In the genomic region with DNA sequence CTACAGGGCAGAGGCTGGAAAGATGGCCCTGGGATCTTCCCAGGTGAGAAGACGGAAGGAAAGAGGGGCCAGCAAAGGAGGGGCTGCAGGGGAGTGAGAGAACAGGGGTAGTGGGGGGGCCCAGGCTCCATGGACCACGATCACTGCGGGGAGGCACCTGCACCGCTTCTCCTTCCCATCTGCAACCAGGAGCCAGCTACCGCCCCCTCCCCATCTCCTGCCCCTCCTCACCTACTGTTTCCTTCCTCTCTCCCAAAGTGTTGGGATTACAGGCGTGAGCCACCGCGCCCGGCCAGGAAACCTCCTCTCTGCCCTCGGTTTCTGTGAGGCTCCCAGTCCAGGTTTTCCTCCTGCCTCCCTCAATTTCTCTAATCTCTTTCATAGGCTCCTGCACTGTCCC, we compare ENCODE assay signal across 17 cellular contexts. TPM values are rescaled to one million over a fixed set of nuclear protein-coding genes. Genes with fewer than 3 reads are reported as not detected.
DNase-seq lines count a peak whose midpoint lies in the region; ATAC-seq, FAIRE-seq and TF ChIP-seq lines count a peak whose summit lies in the region.
"Had no signal": no experiment of that assay in that cellular context is flagged by ENCODE, and none has a peak within 500 bp of the region (broad histone marks: within the 10 kb centered on the region; RNA-seq: fewer than 3 reads in every experiment).

No MANE protein-coding gene starts in this region.

- H4K20me1 ChIP-seq in OCI-LY7 (ENCODE audit: insufficient read depth, low read length): no peaks in the 10 kb centered on the region
- no peaks in the 10 kb centered on the region for H4K20me1 ChIP-seq in H1 (replicated peaks in 1 of 2; ENCODE audit: control insufficient read depth in 1 of 2, insufficient read depth in 2 of 2, low read length in 2 of 2)

- H3K4me3 ChIP-seq in OCI-LY7 (ENCODE audit: low read depth, low read length, poor library complexity, severe bottlenecking): no peak overlapping the region
- no peak overlapping the region for H3K4me3 ChIP-seq in H1 (ENCODE audit: extremely low read depth in 1 of 4, insufficient read depth in 2 of 4, low read depth in 3 of 4, low read length in 4 of 4)
- H3K4me3 ChIP-seq: breast epithelium, coronary artery had no signal

- H3K4me1 ChIP-seq in OCI-LY7 (ENCODE audit: insufficient read depth, low read length, poor library complexity, severe bottlenecking): peaks cover 10% of the 10 kb centered on the region
- peaks cover 0 to 4% (median 1%) of the 10 kb centered on the region in 4 experiments; a peak in 3 of 7 replicates for H3K4me1 ChIP-seq in H1 (replicated peaks in 1 of 4; ENCODE audit: control insufficient read depth in 3 of 4, insufficient read depth in 4 of 4, low read length in 3 of 4)
- H3K4me1 ChIP-seq: breast epithelium had no signal

- H2BK20ac ChIP-seq in H1 (ENCODE audit: low read length): no peak overlapping the region

- no peak overlapping the region for H3K14ac ChIP-seq in H1 (ENCODE audit: insufficient read length)

- no peak overlapping the region for H4K5ac ChIP-seq in H1 (ENCODE audit: insufficient read length, low read depth, low read length)

- H3K79me2 ChIP-seq in OCI-LY7 (ENCODE audit: insufficient read depth, low read depth, low read length): no peaks in the 10 kb centered on the region
- H3K79me2 ChIP-seq in H1 (ENCODE audit: control insufficient read depth in 1 of 2, insufficient read depth in 2 of 2, low read length in 2 of 2): no peaks in the 10 kb centered on the region

- H3K27ac ChIP-seq in OCI-LY7 (ENCODE audit: low read depth, low read length, poor library complexity, severe bottlenecking) (no peak overlapping the region), H1 (ENCODE audit: low read depth, low read length) (no peak overlapping the region)
- H3K27ac ChIP-seq: breast epithelium, coronary artery had no signal

- no peaks in the 10 kb centered on the region for H3K79me1 ChIP-seq in H1 (ENCODE audit: low read depth, low read length)

- no peak overlapping the region for H3K4me3 Mint-ChIP-seq in activated naive CD8-positive, alpha-beta T cell
- no peak overlapping the region for H3K4me3 Mint-ChIP-seq in activated naive CD8-positive, alpha-beta T cell treated with anti-CD3 and anti-CD28 coated beads for 36 hours
- H3K4me3 Mint-ChIP-seq: CD14-positive monocyte had no signal

- H3K23ac ChIP-seq in H1 (ENCODE audit: insufficient read length): no peak overlapping the region

- H3K9me3 ChIP-seq in OCI-LY7 (ENCODE audit: low read length) (no peaks in the 10 kb centered on the region), H1 (ENCODE audit: insufficient read depth in 2 of 2, low read depth in 1 of 2, low read length in 1 of 2) (no peaks in the 10 kb centered on the region)
- H3K9me3 ChIP-seq: breast epithelium, SK-N-SH, suprapubic skin had no signal

- no peak for FAIRE-seq in H1 (lab: Jason Lieb, UNC)

- no peak for DNase-seq in activated naive CD8-positive, alpha-beta T cell treated with anti-CD3 and anti-CD28 coated beads for 36 hours
- DNase-seq in OCI-LY7 (ENCODE audit: low spot score): no peak
- DNase-seq in H1 (ENCODE audit: low read depth in 1 of 2, low spot score in 2 of 2): no peak
- DNase-seq in retina: peak; percentile 16
- DNase-seq in NCI-H2081 treated with DMSO at 0.1 percent for 48 hours (lab: John Stamatoyannopoulos, UW): no peak
- DNase-seq in HuH-7 (ENCODE audit: low spot score): no peak
- DNase-seq: ACHN, left ventricle myocardium superior, SK-N-SH had no signal

- intact Hi-C loops in OCI-LY7 (cut with micrococcal nuclease; ENCODE audit: unreplicated experiment): loop anchor here (1.0 to 5.0 kb wide), 2 partner anchors 69 to 135 kb away; no protein-coding TSS in a partner anchor

- peak overlapping the region; percentile 15; the same call in 1 of the 2 replicates for H2BK5ac ChIP-seq in H1 (ENCODE audit: low read depth, low read length)

- H4K91ac ChIP-seq in H1 (replicated peaks; ENCODE audit: insufficient read length, low read length): no peak overlapping the region

- peaks cover 33% of the 10 kb centered on the region for H3K4me1 Mint-ChIP-seq in activated naive CD8-positive, alpha-beta T cell (ENCODE audit: low read depth)
- peaks cover 41% of the 10 kb centered on the region for H3K4me1 Mint-ChIP-seq in activated naive CD8-positive, alpha-beta T cell treated with anti-CD3 and anti-CD28 coated beads for 36 hours

- no peaks in the 10 kb centered on the region for H3K27me3 ChIP-seq in H1 (replicated peaks in 1 of 4; ENCODE audit: control insufficient read depth in 3 of 4, extremely low read depth in 1 of 4, insufficient read depth in 3 of 4, low read length in 3 of 4)
- H3K27me3 ChIP-seq: breast epithelium, suprapubic skin had no signal

- H2BK15ac ChIP-seq in H1 (ENCODE audit: low read length): no peak overlapping the region

- no peak for ATAC-seq in HG03378 (IDR thresholded peaks at IDR 0.05; ENCODE audit: unreplicated experiment)

- TF ChIP-seq RAD21 in H1 (IDR thresholded peaks at IDR 0.05 in 1 of 2, conservative IDR thresholded peaks at IDR 0.05 in 1 of 2; ENCODE audit: low read depth in 2 of 2, low read length in 2 of 2): no peak

- CTCF ChIA-PET in OCI-LY7 (lab: Charles Lee; ENCODE audit: unreplicated experiment) (interaction anchor here (0.6 kb wide), 1 partner anchor 225 kb away, joined by 4 read pairs; no protein-coding TSS in a partner anchor), H1 (lab: Charles Lee; ENCODE audit: partially characterized antibody) (interaction anchor here (1.4 to 3.2 kb wide), 2 partner anchors 28 to 69 kb away, joined by 3 to 11 read pairs; partner anchors contain the start of gene PLOD1)

- H2AFZ ChIP-seq in OCI-LY7 (ENCODE audit: low read length) (no peak overlapping the region), H1 (ENCODE audit: low read length) (peak overlapping the region; percentile 67; the same call in 1 of the 2 replicates)

- no peak overlapping the region for H3K4ac ChIP-seq in H1 (replicated peaks; ENCODE audit: insufficient read length, low read depth, low read length)

- H3K18ac ChIP-seq in H1 (ENCODE audit: extremely low read depth, low read length): peak overlapping the region; percentile 24

- no peak for TF ChIP-seq EP300 in H1 (IDR thresholded peaks at IDR 0.05; ENCODE audit: borderline replicate concordance in 1 of 2, low read depth in 2 of 2, low read length in 2 of 2)

- 0 out of 2 replicates have a peak overlapping the region, but pooled peaks have one; percentile 18 for H2BK12ac ChIP-seq in H1 (ENCODE audit: low read depth, low read length)

- TF ChIP-seq CTCF in OCI-LY7 (conservative IDR thresholded peaks at IDR 0.05; ENCODE audit: low read length) (no peak), H1 (IDR thresholded peaks at IDR 0.05; ENCODE audit: control extremely low read depth in 1 of 3, insufficient read depth in 1 of 3, low read depth in 1 of 3, low read length in 3 of 3) (no peak)

- H3K56ac ChIP-seq in H1 (replicated peaks; ENCODE audit: insufficient read length, low read depth, low read length): no peak overlapping the region

- no peak overlapping the region for H2AK5ac ChIP-seq in H1 (ENCODE audit: low read depth, low read length)

- BruUV-seq in OCI-LY7 (replicated peaks; lab: Mats Ljungman, UMichigan): no TSS peak

- no peak for TF ChIP-seq POLR2A in H1 (IDR thresholded peaks at IDR 0.05; ENCODE audit: control extremely low read depth in 1 of 2, low read depth in 2 of 2, low read length in 2 of 2)

- no peaks in the 10 kb centered on the region for H3K9me2 ChIP-seq in OCI-LY7 (ENCODE audit: insufficient read depth, low read length)
- H3K9me2 ChIP-seq: SK-N-SH had no signal

- no peaks in the 10 kb centered on the region for H3K36me3 Mint-ChIP-seq in activated naive CD8-positive, alpha-beta T cell
- H3K36me3 Mint-ChIP-seq in activated naive CD8-positive, alpha-beta T cell treated with anti-CD3 and anti-CD28 coated beads for 36 hours: peaks cover 4% of the 10 kb centered on the region
- H3K36me3 Mint-ChIP-seq: CD14-positive monocyte had no signal

- WGBS in H1 (ENCODE audit: extremely low coverage in 1 of 2, insufficient coverage in 1 of 2, insufficient read length in 1 of 2, insufficient replicate concordance in 2 of 2, low coverage in 1 of 2, low lambda C conversion rate in 2 of 2, missing lambda C conversion rate in 1 of 2), 2 experiments: 76% methylated on average over 6 of the region's 10 CpGs; no CpG with 5 or more reads in 1 of the 2 experiments

- H3K9me3 Mint-ChIP-seq in activated naive CD8-positive, alpha-beta T cell (ENCODE audit: low read depth): no peaks in the 10 kb centered on the region
- no peaks in the 10 kb centered on the region for H3K9me3 Mint-ChIP-seq in activated naive CD8-positive, alpha-beta T cell treated with anti-CD3 and anti-CD28 coated beads for 36 hours
- H3K9me3 Mint-ChIP-seq: CD14-positive monocyte had no signal

- 0 out of 2 replicates have a peak overlapping the region, but pooled peaks have one; percentile 30 for H3K4me2 ChIP-seq in OCI-LY7 (ENCODE audit: low read length)
- no peak overlapping the region for H3K4me2 ChIP-seq in H1 (ENCODE audit: insufficient read depth in 1 of 2, low read depth in 2 of 2, low read length in 2 of 2)
- H3K4me2 ChIP-seq: SK-N-SH had no signal

- peaks cover 3% of the 10 kb centered on the region for H3K23me2 ChIP-seq in H1 (ENCODE audit: low read depth, low read length)

- H3K36me3 ChIP-seq in OCI-LY7 (ENCODE audit: insufficient read depth, low read length) (no peaks in the 10 kb centered on the region), H1 (ENCODE audit: control insufficient read depth in 2 of 4, insufficient read depth in 4 of 4, low read length in 3 of 4) (no peaks in the 10 kb centered on the region)
- H3K36me3 ChIP-seq: breast epithelium, suprapubic skin had no signal

- H2BK120ac ChIP-seq in H1 (replicated peaks; ENCODE audit: low read depth, low read length): peak overlapping the region; percentile 34

- no peak overlapping the region; a peak in 1 of 7 replicates for H3K9ac ChIP-seq in H1 (replicated peaks in 1 of 4; ENCODE audit: extremely low read depth in 1 of 4, low read depth in 3 of 4, low read length in 3 of 4)
- H3K9ac ChIP-seq: KMS-11, SK-N-SH had no signal

- peaks cover 4% of the 10 kb centered on the region for H3K27me3 Mint-ChIP-seq in activated naive CD8-positive, alpha-beta T cell
- H3K27me3 Mint-ChIP-seq in activated naive CD8-positive, alpha-beta T cell treated with anti-CD3 and anti-CD28 coated beads for 36 hours: peaks cover 50% of the 10 kb centered on the region

- peak overlapping the region; percentile 9; the same call in 1 of the 2 replicates for H4K8ac ChIP-seq in H1 (ENCODE audit: extremely low read depth, insufficient read depth, low read length)

- peak overlapping the region; percentile 50 for H3K27ac Mint-ChIP-seq in activated naive CD8-positive, alpha-beta T cell
- no peak overlapping the region for H3K27ac Mint-ChIP-seq in activated naive CD8-positive, alpha-beta T cell treated with anti-CD3 and anti-CD28 coated beads for 36 hours

- POLR2A ChIA-PET in OCI-LY7 (lab: Charles Lee) (no interaction called here), H1 (lab: Charles Lee; ENCODE audit: partially characterized antibody) (interaction anchor here (0.9 to 10.0 kb wide), 15 partner anchors 13 to 224 kb away, joined by 3 to 263 read pairs (median 36); partner anchors contain the start of genes MIIP, NPPA, NPPB and PLOD1)

RNA-seq across cellular contexts. Expression of gene KIAA2013, which starts 19.4 kb away (rescaled TPM):
- total RNA-seq in activated naive CD8-positive, alpha-beta T cell treated with anti-CD3 and anti-CD28 coated beads for 36 hours: 10 to 100 TPM; 27.5 to 30.1 TPM
- 42.3 and 48.3 TPM in 2 replicates for total RNA-seq in OCI-LY7 (2014; rRNA removed; shearing (Covaris generic))
- 43.7 and 47.2 TPM in 2 replicates for total RNA-seq in OCI-LY7 (2022)
- total RNA-seq in H1 (2021; fragmentation: NEBNext Ultra II Directional; extraction: Animal tissue kit (Norgen Biotek cat#: 25700)): 37.9 and 38.8 TPM in 2 replicates
- 114 and 120 TPM in 2 replicates for polyA plus RNA-seq in H1 (2011; rRNA removed)
- polyA plus RNA-seq in H1 (2011; cell fraction: cytosol; rRNA removed): 76.1 TPM
- polyA plus RNA-seq in H1 (2011; cell fraction: nucleus; rRNA removed): 74.5 TPM
- 19.4 to 35.8 TPM (median 34.2 TPM) in 4 replicates for polyA plus RNA-seq in H1 (2012, experiment 1 of 2)
- 38.0 TPM for polyA plus RNA-seq in H1 (2012, experiment 2 of 2)
- polyA plus RNA-seq in H1 (2013, experiment 1 of 2): 43.1 TPM
- polyA plus RNA-seq in H1 (2013, experiment 2 of 2): 43.5 TPM
- 28.4 and 31.5 TPM in 2 replicates for polyA minus RNA-seq in H1 (2011; rRNA and poly(A)+ RNA removed)
- 36.6 TPM for polyA minus RNA-seq in H1 (2011; cell fraction: cytosol; rRNA and poly(A)+ RNA removed)
- polyA minus RNA-seq in H1 (2011; cell fraction: nucleus; rRNA and poly(A)+ RNA removed): 25.4 TPM

RNA-seq across cellular contexts. Expression of gene PLOD1, which starts 27.6 kb away (rescaled TPM):
- 10 to 100 TPM; 21.9 to 22.5 TPM for total RNA-seq in activated naive CD8-positive, alpha-beta T cell treated with anti-CD3 and anti-CD28 coated beads for 36 hours
- total RNA-seq in OCI-LY7 (2014; rRNA removed; shearing (Covaris generic)): 9.4 and 11.3 TPM in 2 replicates
- total RNA-seq in OCI-LY7 (2022): 9.7 and 11.7 TPM in 2 replicates
- 44.9 and 53.4 TPM in 2 replicates for total RNA-seq in H1 (2021; fragmentation: NEBNext Ultra II Directional; extraction: Animal tissue kit (Norgen Biotek cat#: 25700))
- polyA plus RNA-seq in H1 (2011; rRNA removed): 51.8 and 68.5 TPM in 2 replicates
- 54.5 TPM for polyA plus RNA-seq in H1 (2011; cell fraction: cytosol; rRNA removed)
- 96.5 TPM for polyA plus RNA-seq in H1 (2011; cell fraction: nucleus; rRNA removed)
- polyA plus RNA-seq in H1 (2012, experiment 1 of 2): 46.1 to 58.1 TPM (median 50.2 TPM) in 4 replicates
- 47.5 TPM for polyA plus RNA-seq in H1 (2012, experiment 2 of 2)
- polyA plus RNA-seq in H1 (2013, experiment 1 of 2): 89.8 TPM
- polyA plus RNA-seq in H1 (2013, experiment 2 of 2): 82.9 TPM
- polyA minus RNA-seq in H1 (2011; rRNA and poly(A)+ RNA removed): 45.0 and 47.6 TPM in 2 replicates
- polyA minus RNA-seq in H1 (2011; cell fraction: cytosol; rRNA and poly(A)+ RNA removed): 55.1 TPM
- 24.3 TPM for polyA minus RNA-seq in H1 (2011; cell fraction: nucleus; rRNA and poly(A)+ RNA removed)

RNA-seq across cellular contexts. Expression of gene NPPB, which starts 48.1 kb away (rescaled TPM):
- total RNA-seq in activated naive CD8-positive, alpha-beta T cell treated with anti-CD3 and anti-CD28 coated beads for 36 hours: not detected
- total RNA-seq in OCI-LY7 (2014; rRNA removed; shearing (Covaris generic)): not detected in 2 replicates
- total RNA-seq in OCI-LY7 (2022): not detected in 2 replicates
- 0.91 and 1.2 TPM in 2 replicates for total RNA-seq in H1 (2021; fragmentation: NEBNext Ultra II Directional; extraction: Animal tissue kit (Norgen Biotek cat#: 25700))
- 0.36 and 0.77 TPM in 2 replicates for polyA plus RNA-seq in H1 (2011; rRNA removed)
- 0.18 TPM for polyA plus RNA-seq in H1 (2011; cell fraction: cytosol; rRNA removed)
- polyA plus RNA-seq in H1 (2011; cell fraction: nucleus; rRNA removed): 0.19 TPM
- polyA plus RNA-seq in H1 (2012, experiment 1 of 2): 0.27 to 0.49 TPM in 2 of 4 replicates, not detected in the others
- polyA plus RNA-seq in H1 (2012, experiment 2 of 2): 0.67 TPM
- polyA plus RNA-seq in H1 (2013, experiment 1 of 2): 1.8 TPM
- polyA plus RNA-seq in H1 (2013, experiment 2 of 2): 2.2 TPM
- not detected in 2 replicates for polyA minus RNA-seq in H1 (2011; rRNA and poly(A)+ RNA removed)
- polyA minus RNA-seq in H1 (2011; cell fraction: cytosol; rRNA and poly(A)+ RNA removed): not detected
- polyA minus RNA-seq in H1 (2011; cell fraction: nucleus; rRNA and poly(A)+ RNA removed): not detected
- total RNA-seq: breast epithelium, left ventricle myocardium superior, omental fat pad, suprapubic skin had no signal
- polyA plus RNA-seq: CD14-positive monocyte had no signal

RNA-seq across cellular contexts. Expression of gene NPPA, which starts 59.3 kb away (rescaled TPM):
- total RNA-seq in activated naive CD8-positive, alpha-beta T cell treated with anti-CD3 and anti-CD28 coated beads for 36 hours: not detected
- not detected in 2 replicates for total RNA-seq in OCI-LY7 (2014; rRNA removed; shearing (Covaris generic))
- total RNA-seq in OCI-LY7 (2022): not detected in 2 replicates
- not detected in 2 replicates for total RNA-seq in H1 (2021; fragmentation: NEBNext Ultra II Directional; extraction: Animal tissue kit (Norgen Biotek cat#: 25700))
- polyA plus RNA-seq in H1 (2011; rRNA removed): not detected in 2 replicates
- polyA plus RNA-seq in H1 (2011; cell fraction: cytosol; rRNA removed): not detected
- polyA plus RNA-seq in H1 (2011; cell fraction: nucleus; rRNA removed): not detected
- polyA plus RNA-seq in H1 (2012, experiment 1 of 2): 0.28 to 0.62 TPM in 2 of 4 replicates, not detected in the others
- not detected for polyA plus RNA-seq in H1 (2012, experiment 2 of 2)
- polyA plus RNA-seq in H1 (2013, experiment 1 of 2): not detected
- polyA plus RNA-seq in H1 (2013, experiment 2 of 2): not detected
- not detected in 2 replicates for polyA minus RNA-seq in H1 (2011; rRNA and poly(A)+ RNA removed)
- not detected for polyA minus RNA-seq in H1 (2011; cell fraction: cytosol; rRNA and poly(A)+ RNA removed)
- not detected for polyA minus RNA-seq in H1 (2011; cell fraction: nucleus; rRNA and poly(A)+ RNA removed)
- total RNA-seq: omental fat pad, suprapubic skin had no signal
- polyA plus RNA-seq: CD14-positive monocyte, SK-N-SH had no signal
